8 cellular contexts compared by ENCODE assay signal in the genomic region with DNA sequence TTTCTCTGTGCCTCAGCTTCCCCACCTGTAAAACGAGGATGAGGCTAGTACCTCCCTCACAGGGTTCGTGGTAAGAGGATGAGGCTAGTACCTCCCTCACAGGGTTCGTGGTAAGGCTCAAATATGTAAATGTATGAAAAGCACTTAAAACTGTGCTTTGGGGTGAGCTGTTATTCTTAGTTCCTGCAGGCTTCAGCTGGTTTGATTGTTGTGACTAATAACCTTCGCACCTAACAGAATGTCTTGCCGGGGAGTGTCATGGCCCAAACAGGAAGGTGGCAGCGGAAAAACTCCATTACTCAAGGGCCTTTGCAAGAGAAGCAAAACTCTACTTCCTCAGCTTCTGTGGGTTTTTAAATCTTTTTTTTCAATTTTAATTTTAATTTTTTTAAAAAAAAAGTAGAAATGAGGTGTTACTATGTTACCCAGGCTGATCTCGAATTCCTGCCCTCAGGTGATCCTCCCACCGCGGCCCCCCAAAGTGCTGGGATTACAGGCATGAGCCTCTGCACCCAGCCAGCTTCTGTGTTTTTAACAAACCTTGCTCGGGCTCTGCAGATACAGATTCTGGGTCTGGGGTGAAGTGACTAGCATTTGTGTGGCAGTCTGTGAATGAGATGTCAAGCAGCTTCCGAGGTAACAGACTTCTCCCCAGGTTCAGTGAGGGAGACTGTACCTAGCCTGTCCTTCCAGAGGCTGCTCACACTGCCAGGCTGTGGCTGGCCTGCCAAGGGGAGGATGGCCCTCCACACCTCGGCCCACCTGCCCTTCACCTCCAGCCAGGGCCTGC.
DNase-seq lines count a peak whose midpoint lies in the region; ATAC-seq and TF ChIP-seq lines count a peak whose summit lies in the region.

No MANE protein-coding gene starts in this region.

- peak overlapping the region; percentile 75 for H3K4me3 Mint-ChIP-seq in stimulated activated memory B cell treated with anti-CD40 and anti-IgM and Interleukin-4, amounts not matched to agents 10 μg/mL and 1 μg/mL and 100 μg/mL, for 72 hours

- no peaks in the 10 kb centered on the region for H3K36me3 Mint-ChIP-seq in stimulated activated memory B cell treated with anti-CD40 and anti-IgM and Interleukin-4, amounts not matched to agents 10 μg/mL and 1 μg/mL and 100 μg/mL, for 72 hours

- no peak overlapping the region for H3K4me3 ChIP-seq in coronary artery

- no peak overlapping the region for H3K27ac ChIP-seq in coronary artery

- no peaks in the 10 kb centered on the region for H3K27me3 Mint-ChIP-seq in stimulated activated memory B cell treated with anti-CD40 and anti-IgM and Interleukin-4, amounts not matched to agents 10 μg/mL and 1 μg/mL and 100 μg/mL, for 72 hours

- TF ChIP-seq CTCF in coronary artery (IDR thresholded peaks at IDR 0.05): no peak

- H3K9me3 Mint-ChIP-seq in stimulated activated memory B cell treated with anti-CD40 and anti-IgM and Interleukin-4, amounts not matched to agents 10 μg/mL and 1 μg/mL and 100 μg/mL, for 72 hours: no peaks in the 10 kb centered on the region

- ATAC-seq in GM18907 (IDR thresholded peaks at IDR 0.05; ENCODE audit: unreplicated experiment) (peak; percentile 50), HG03159 (IDR thresholded peaks at IDR 0.05; ENCODE audit: unreplicated experiment) (peak; percentile 51), HG03039 (IDR thresholded peaks at IDR 0.05; ENCODE audit: unreplicated experiment) (no peak)
- ATAC-seq in stimulated activated memory B cell treated with anti-CD40 and anti-IgM and Interleukin-4, amounts not matched to agents 10 μg/mL and 1 μg/mL and 100 μg/mL, for 72 hours: peak; percentile 74

- DNase-seq in T-helper 9 cell (peak; percentile 44), SHP77 (lab: John Stamatoyannopoulos, UW) (no peak), coronary artery (ENCODE audit: low spot score) (no peak)
- peak; percentile 17 for DNase-seq in effector CD8-positive, alpha-beta T cell (lab: John Stamatoyannopoulos, UW)

- peak overlapping the region; percentile 88 for H3K27ac Mint-ChIP-seq in stimulated activated memory B cell treated with anti-CD40 and anti-IgM and Interleukin-4, amounts not matched to agents 10 μg/mL and 1 μg/mL and 100 μg/mL, for 72 hours

- peaks cover 92% of the 10 kb centered on the region for H3K4me1 Mint-ChIP-seq in stimulated activated memory B cell treated with anti-CD40 and anti-IgM and Interleukin-4, amounts not matched to agents 10 μg/mL and 1 μg/mL and 100 μg/mL, for 72 hours

Comparison
In these comparisons a context has a peak if more than half of its experiments do, and no peak if none do; other contexts are left out.
1. DNase-seq: peak in T-helper 9 cell (single experiment) and effector CD8-positive, alpha-beta T cell (single experiment); none in SHP77 (0 of 2) and coronary artery (single experiment).